Comparison of ENCODE assay signal across 11 cellular contexts in the genomic region with DNA sequence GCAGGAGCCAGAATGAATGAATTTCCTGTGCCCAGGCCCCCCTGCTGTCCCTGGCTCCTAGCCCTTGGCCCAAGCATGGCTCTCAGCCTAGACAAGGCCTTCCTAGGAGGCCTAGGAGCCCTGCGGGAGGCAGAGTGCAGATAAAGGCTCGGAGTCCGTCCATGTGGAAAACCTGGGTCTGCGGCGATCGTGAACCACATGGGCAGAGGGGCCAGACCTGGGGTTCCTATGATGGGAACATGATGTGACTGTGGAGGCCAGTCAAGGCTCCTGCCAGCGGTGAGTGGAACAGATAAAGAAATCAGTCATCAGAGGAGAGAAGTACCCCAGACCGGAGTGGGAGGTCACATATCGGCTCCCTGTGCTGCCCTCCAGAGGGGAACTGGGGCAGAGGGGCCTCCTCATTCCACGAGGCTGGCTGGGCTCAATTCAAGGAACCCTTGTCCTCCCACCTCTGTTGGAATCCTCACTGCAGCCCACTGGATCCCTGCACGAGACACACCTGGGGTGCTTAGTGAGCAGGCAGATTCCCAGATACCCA. TPM values are rescaled to one million over a fixed set of nuclear protein-coding genes. Genes with fewer than 3 reads are reported as not detected.
DNase-seq lines count a peak whose midpoint lies in the region; ATAC-seq and TF ChIP-seq lines count a peak whose summit lies in the region.
"Had no signal": no experiment of that assay in that cellular context is flagged by ENCODE, and none has a peak within 500 bp of the region (broad histone marks: within the 10 kb centered on the region; RNA-seq: fewer than 3 reads in every experiment).

No MANE protein-coding gene starts in this region.

- no peaks in the 10 kb centered on the region for H3K36me3 Mint-ChIP-seq in activated T-helper 17 cell treated with anti-CD3 and anti-CD28 coated beads, Interleukin-2, amount 50 U/mL, for 72 hours (ENCODE audit: low read depth)
- H3K36me3 Mint-ChIP-seq: activated naive CD8-positive, alpha-beta T cell treated with anti-CD3 and anti-CD28 coated beads for 36 hours had no signal

- H3K4me1 Mint-ChIP-seq in activated T-helper 17 cell treated with anti-CD3 and anti-CD28 coated beads, Interleukin-2, amount 50 U/mL, for 72 hours = peaks cover 2% of the 10 kb centered on the region

- peak; percentile 54 for DNase-seq in NCI-H146 (lab: John Stamatoyannopoulos, UW)
- no peak for DNase-seq in NCI-H146 treated with DMSO at 0.1 percent for 48 hours (lab: John Stamatoyannopoulos, UW; ENCODE audit: unreplicated experiment)
- peak; percentile 29 for DNase-seq in OCI-M1 (lab: John Stamatoyannopoulos, UW)
- no peak for DNase-seq in epithelial cell of proximal tubule (ENCODE audit: low read depth)
- DNase-seq in retina = peak; percentile 66
- DNase-seq in tibial artery = no peak
- DNase-seq in globus pallidus (ENCODE audit: low spot score) = no peak
- DNase-seq: activated naive CD8-positive, alpha-beta T cell treated with anti-CD3 and anti-CD28 coated beads for 36 hours; sigmoid colon had no signal

- H3K9me3 Mint-ChIP-seq in activated T-helper 17 cell treated with anti-CD3 and anti-CD28 coated beads, Interleukin-2, amount 50 U/mL, for 72 hours = no peaks in the 10 kb centered on the region
- H3K9me3 Mint-ChIP-seq: activated naive CD8-positive, alpha-beta T cell treated with anti-CD3 and anti-CD28 coated beads for 36 hours had no signal

- peaks cover 22% of the 10 kb centered on the region for H3K27me3 Mint-ChIP-seq in activated T-helper 17 cell treated with anti-CD3 and anti-CD28 coated beads, Interleukin-2, amount 50 U/mL, for 72 hours

- no peak overlapping the region for H3K4me3 Mint-ChIP-seq in activated T-helper 17 cell treated with anti-CD3 and anti-CD28 coated beads, Interleukin-2, amount 50 U/mL, for 72 hours
- H3K4me3 Mint-ChIP-seq: activated naive CD8-positive, alpha-beta T cell treated with anti-CD3 and anti-CD28 coated beads for 36 hours had no signal

- no peak overlapping the region for H3K4me3 ChIP-seq in epithelial cell of proximal tubule (ENCODE audit: low read depth, low read length)
- H3K4me3 ChIP-seq in tibial artery = no peak overlapping the region
- H3K4me3 ChIP-seq: A549, sigmoid colon had no signal

- peaks cover 0 to 2% (median under 1%) of the 10 kb centered on the region in 4 donors for H3K4me1 ChIP-seq in tibial artery

- peaks cover 0 to 33% of the 10 kb centered on the region in 2 donors for H3K27me3 ChIP-seq in tibial artery

- H3K27ac ChIP-seq in tibial artery = no peak overlapping the region
- H3K27ac ChIP-seq: A549 had no signal

- H3K9me3 ChIP-seq in tibial artery = no peaks in the 10 kb centered on the region
- H3K9me3 ChIP-seq: A549, sigmoid colon had no signal

- intact Hi-C loops in tibial artery (cut with DNase I; ENCODE audit: low total_unique reads) = no loop called here

- H3K36me3 ChIP-seq in tibial artery = no peaks in the 10 kb centered on the region
- H3K36me3 ChIP-seq: sigmoid colon had no signal

- no peak for ATAC-seq in activated T-helper 17 cell treated with anti-CD3 and anti-CD28 coated beads, Interleukin-2, amount 50 U/mL, for 72 hours (replicated peaks)

- H3K27ac Mint-ChIP-seq in activated T-helper 17 cell treated with anti-CD3 and anti-CD28 coated beads, Interleukin-2, amount 50 U/mL, for 72 hours = no peak overlapping the region
- H3K27ac Mint-ChIP-seq: activated naive CD8-positive, alpha-beta T cell treated with anti-CD3 and anti-CD28 coated beads for 36 hours had no signal

- TF ChIP-seq CTCF in epithelial cell of proximal tubule (conservative IDR thresholded peaks at IDR 0.05; ENCODE audit: low read depth, low read length) = peak; percentile 33
- no peak for TF ChIP-seq CTCF in tibial artery (IDR thresholded peaks at IDR 0.05)

RNA-seq across cellular contexts. Expression of gene VSTM2L, which starts 5.8 kb away (rescaled TPM):
- total RNA-seq in epithelial cell of proximal tubule = 2.8 and 4.5 TPM in 2 replicates
- not detected for total RNA-seq in activated T-helper 17 cell treated with anti-CD3 and anti-CD28 coated beads, Interleukin-2, amount 50 U/mL, for 72 hours
- total RNA-seq: activated naive CD8-positive, alpha-beta T cell treated with anti-CD3 and anti-CD28 coated beads for 36 hours had no signal

Comparison
In these comparisons a context has a peak if more than half of its experiments do, and no peak if none do; other contexts are left out.
1. DNase-seq: peak in NCI-H146 (single experiment), OCI-M1 (single experiment) and retina (single experiment); none in NCI-H146 treated with DMSO at 0.1 percent for 48 hours (single experiment), epithelial cell of proximal tubule (single experiment), tibial artery (0 of 2) and globus pallidus (single experiment).